ENCODE assay signal across 1 cellular context in genomic region chr5:34001231-34001935, GRCh38.
TF ChIP-seq lines count a peak whose summit lies in the region.

No MANE protein-coding gene starts in this region.

TF ChIP-seq in WTC11, 78 proteins besides CTCF, POLR2A, EP300 and RAD21 (continued from another document):
- TF ChIP-seq FOXP4 (CRISPR knock-in tag; IDR thresholded peaks at IDR 0.05) = no peak
